ENCODE assay signal across 1 cellular context in genomic region chr3:150546226-150547044, GRCh38.
A peak's percentile ranks its signal among the peaks of the same experiment; 100 is the strongest.
TF ChIP-seq lines count a peak whose summit lies in the region.

Gene EIF2A (plus strand): TSS chr3:150546787. CDS start chr3:150546803, 16 bp downstream.
Gene SERP1 (minus strand): TSS chr3:150546496. CDS start chr3:150546135, 361 bp downstream.

TF ChIP-seq in HCT116, 20 proteins besides CTCF, POLR2A, EP300 and RAD21 (continued from another document):
- TF ChIP-seq, protein P1, sequence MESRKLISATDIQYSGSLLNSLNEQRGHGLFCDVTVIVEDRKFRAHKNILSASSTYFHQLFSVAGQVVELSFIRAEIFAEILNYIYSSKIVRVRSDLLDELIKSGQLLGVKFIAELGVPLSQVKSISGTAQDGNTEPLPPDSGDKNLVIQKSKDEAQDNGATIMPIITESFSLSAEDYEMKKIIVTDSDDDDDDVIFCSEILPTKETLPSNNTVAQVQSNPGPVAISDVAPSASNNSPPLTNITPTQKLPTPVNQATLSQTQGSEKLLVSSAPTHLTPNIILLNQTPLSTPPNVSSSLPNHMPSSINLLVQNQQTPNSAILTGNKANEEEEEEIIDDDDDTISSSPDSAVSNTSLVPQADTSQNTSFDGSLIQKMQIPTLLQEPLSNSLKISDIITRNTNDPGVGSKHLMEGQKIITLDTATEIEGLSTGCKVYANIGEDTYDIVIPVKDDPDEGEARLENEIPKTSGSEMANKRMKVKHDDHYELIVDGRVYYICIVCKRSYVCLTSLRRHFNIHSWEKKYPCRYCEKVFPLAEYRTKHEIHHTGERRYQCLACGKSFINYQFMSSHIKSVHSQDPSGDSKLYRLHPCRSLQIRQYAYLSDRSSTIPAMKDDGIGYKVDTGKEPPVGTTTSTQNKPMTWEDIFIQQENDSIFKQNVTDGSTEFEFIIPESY (IDR thresholded peaks at IDR 0.05; ENCODE audit: extremely low read depth, insufficient replicate concordance, low read length) = no peak
- TF ChIP-seq ZFX (IDR thresholded peaks at IDR 0.05) = peak; percentile 92
- peak; percentile 98 for TF ChIP-seq YY1 (IDR thresholded peaks at IDR 0.05; ENCODE audit: extremely low read depth, insufficient replicate concordance, low read depth, low read length)
- TF ChIP-seq, protein P2, sequence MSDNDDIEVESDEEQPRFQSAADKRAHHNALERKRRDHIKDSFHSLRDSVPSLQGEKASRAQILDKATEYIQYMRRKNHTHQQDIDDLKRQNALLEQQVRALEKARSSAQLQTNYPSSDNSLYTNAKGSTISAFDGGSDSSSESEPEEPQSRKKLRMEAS (IDR thresholded peaks at IDR 0.05) = peak; percentile 94
- TF ChIP-seq FOSL1 (IDR thresholded peaks at IDR 0.05; ENCODE audit: low read depth) = no peak
- peak; percentile 98 for TF ChIP-seq POLR2AphosphoS5 (IDR thresholded peaks at IDR 0.05; ENCODE audit: low read depth, low read length)
- TF ChIP-seq CBX3 (IDR thresholded peaks at IDR 0.05; ENCODE audit: low read depth) = peak; percentile 60; the same call in 1 of the 2 replicates
- TF ChIP-seq, protein P3, sequence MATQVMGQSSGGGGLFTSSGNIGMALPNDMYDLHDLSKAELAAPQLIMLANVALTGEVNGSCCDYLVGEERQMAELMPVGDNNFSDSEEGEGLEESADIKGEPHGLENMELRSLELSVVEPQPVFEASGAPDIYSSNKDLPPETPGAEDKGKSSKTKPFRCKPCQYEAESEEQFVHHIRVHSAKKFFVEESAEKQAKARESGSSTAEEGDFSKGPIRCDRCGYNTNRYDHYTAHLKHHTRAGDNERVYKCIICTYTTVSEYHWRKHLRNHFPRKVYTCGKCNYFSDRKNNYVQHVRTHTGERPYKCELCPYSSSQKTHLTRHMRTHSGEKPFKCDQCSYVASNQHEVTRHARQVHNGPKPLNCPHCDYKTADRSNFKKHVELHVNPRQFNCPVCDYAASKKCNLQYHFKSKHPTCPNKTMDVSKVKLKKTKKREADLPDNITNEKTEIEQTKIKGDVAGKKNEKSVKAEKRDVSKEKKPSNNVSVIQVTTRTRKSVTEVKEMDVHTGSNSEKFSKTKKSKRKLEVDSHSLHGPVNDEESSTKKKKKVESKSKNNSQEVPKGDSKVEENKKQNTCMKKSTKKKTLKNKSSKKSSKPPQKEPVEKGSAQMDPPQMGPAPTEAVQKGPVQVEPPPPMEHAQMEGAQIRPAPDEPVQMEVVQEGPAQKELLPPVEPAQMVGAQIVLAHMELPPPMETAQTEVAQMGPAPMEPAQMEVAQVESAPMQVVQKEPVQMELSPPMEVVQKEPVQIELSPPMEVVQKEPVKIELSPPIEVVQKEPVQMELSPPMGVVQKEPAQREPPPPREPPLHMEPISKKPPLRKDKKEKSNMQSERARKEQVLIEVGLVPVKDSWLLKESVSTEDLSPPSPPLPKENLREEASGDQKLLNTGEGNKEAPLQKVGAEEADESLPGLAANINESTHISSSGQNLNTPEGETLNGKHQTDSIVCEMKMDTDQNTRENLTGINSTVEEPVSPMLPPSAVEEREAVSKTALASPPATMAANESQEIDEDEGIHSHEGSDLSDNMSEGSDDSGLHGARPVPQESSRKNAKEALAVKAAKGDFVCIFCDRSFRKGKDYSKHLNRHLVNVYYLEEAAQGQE (IDR thresholded peaks at IDR 0.05; ENCODE audit: low read depth) = no peak
- peak; percentile 95 for TF ChIP-seq SRF (IDR thresholded peaks at IDR 0.05; ENCODE audit: low read depth)
- TF ChIP-seq ATF3 (IDR thresholded peaks at IDR 0.05) = no peak
- no peak for TF ChIP-seq CEBPB (IDR thresholded peaks at IDR 0.05; ENCODE audit: low read depth)
- no peak for TF ChIP-seq EZH2 (IDR thresholded peaks at IDR 0.05)
- TF ChIP-seq ELF1 (IDR thresholded peaks at IDR 0.05; ENCODE audit: borderline replicate concordance, low read depth) = peak; percentile 91
- no peak for TF ChIP-seq EZH2phosphoT487 (IDR thresholded peaks at IDR 0.05; ENCODE audit: borderline replicate concordance)
- TF ChIP-seq TCF7L2 (IDR thresholded peaks at IDR 0.05; ENCODE audit: borderline replicate concordance, extremely low read depth, insufficient read depth, insufficient read length) = no peak
- peak; percentile 84 for TF ChIP-seq EGR1 (IDR thresholded peaks at IDR 0.05; ENCODE audit: low read depth)
- TF ChIP-seq SIN3A (IDR thresholded peaks at IDR 0.05; ENCODE audit: low read depth) = peak; percentile 96
